In genomic region chr13:30666113-30666512, GRCh38 we compare ENCODE assay signal across 17 cellular contexts. TPM values are rescaled to one million over a fixed set of nuclear protein-coding genes. Genes with fewer than 3 reads are reported as not detected.
DNase-seq lines count a peak whose midpoint lies in the region; ATAC-seq, FAIRE-seq and TF ChIP-seq lines count a peak whose summit lies in the region.
"Had no signal": no experiment of that assay in that cellular context is flagged by ENCODE, and none has a peak within 500 bp of the region (broad histone marks: within the 10 kb centered on the region; RNA-seq: fewer than 3 reads in every experiment).

No MANE protein-coding gene starts in this region.

- peak overlapping the region; percentile 34; the same call in 1 of the 2 replicates for H3K4me2 ChIP-seq in HepG2 (ENCODE audit: low read depth, low read length)

- no peak for TF ChIP-seq POLR2A in HepG2 (IDR thresholded peaks at IDR 0.05; ENCODE audit: insufficient read depth in 1 of 2, low read depth in 2 of 2, low read length in 2 of 2)
- no peak for TF ChIP-seq POLR2A in right lobe of liver (IDR thresholded peaks at IDR 0.05)

- no peaks in the 10 kb centered on the region for H3K9me3 Mint-ChIP-seq in dendritic cell treated with granulocyte-macrophage colony-stimulating factor and Interleukin-4, amounts not matched to agents 40 ng/mL and 50 ng/mL, for 4 days
- no peaks in the 10 kb centered on the region for H3K9me3 Mint-ChIP-seq in activated CD8-positive, alpha-beta T cell treated with anti-CD3 and anti-CD28 coated beads for 36 hours
- no peaks in the 10 kb centered on the region for H3K9me3 Mint-ChIP-seq in activated CD8-positive, alpha-beta memory T cell treated with anti-CD3 and anti-CD28 coated beads, Interleukin-2, amount 10 ng/mL, durations not matched to agents 7 days and 5 days (ENCODE audit: low read depth)

- H3K79me2 ChIP-seq in HepG2 (ENCODE audit: insufficient read depth, low read length): no peaks in the 10 kb centered on the region

- no peaks in the 10 kb centered on the region for H4K20me1 ChIP-seq in HepG2 (ENCODE audit: insufficient read depth, low read length)

- ATAC-seq in HepG2: no peak
- ATAC-seq in right lobe of liver: no peak
- ATAC-seq in GM19397 (IDR thresholded peaks at IDR 0.05; ENCODE audit: unreplicated experiment): no peak
- no peak for ATAC-seq in activated CD8-positive, alpha-beta T cell treated with anti-CD3 and anti-CD28 coated beads for 36 hours
- no peak for ATAC-seq in activated CD8-positive, alpha-beta memory T cell treated with anti-CD3 and anti-CD28 coated beads, Interleukin-2, amount 10 ng/mL, durations not matched to agents 7 days and 5 days
- ATAC-seq: PC-3 had no signal

- intact Hi-C loops in HepG2 (cut with micrococcal nuclease; ENCODE audit: unreplicated experiment): no loop called here
- intact Hi-C loops in right lobe of liver (cut with DNase I): no loop called here
- intact Hi-C loops in dendritic cell treated with granulocyte-macrophage colony-stimulating factor and Interleukin-4, amounts not matched to agents 40 ng/mL and 50 ng/mL, for 4 days (cut with micrococcal nuclease): no loop called here
- intact Hi-C loops in activated CD8-positive, alpha-beta T cell treated with anti-CD3 and anti-CD28 coated beads for 36 hours (cut with micrococcal nuclease): no loop called here

- peak overlapping the region; percentile 49 for H3K27ac ChIP-seq in HepG2 (ENCODE audit: extremely low read length, insufficient read depth, low read length)
- no peak overlapping the region for H3K27ac ChIP-seq in right lobe of liver
- peak overlapping the region; percentile 50 for H3K27ac ChIP-seq in mesodermal cell (ENCODE audit: low read depth, low read length, severe bottlenecking)
- H3K27ac ChIP-seq: C4-2B had no signal

- H3K27me3 Mint-ChIP-seq in dendritic cell treated with granulocyte-macrophage colony-stimulating factor and Interleukin-4, amounts not matched to agents 40 ng/mL and 50 ng/mL, for 4 days: peaks cover 6% of the 10 kb centered on the region
- no peaks in the 10 kb centered on the region for H3K27me3 Mint-ChIP-seq in activated CD8-positive, alpha-beta T cell treated with anti-CD3 and anti-CD28 coated beads for 36 hours
- H3K27me3 Mint-ChIP-seq in activated CD8-positive, alpha-beta memory T cell treated with anti-CD3 and anti-CD28 coated beads, Interleukin-2, amount 10 ng/mL, durations not matched to agents 7 days and 5 days: peaks cover 3% of the 10 kb centered on the region

- CTCF ChIA-PET in HepG2 (lab: Yijun Ruan, JAX; ENCODE audit: low intra/inter-chr PET ratio, low total read pairs): no interaction called here
- CTCF ChIA-PET in activated CD8-positive, alpha-beta T cell treated with anti-CD3 and anti-CD28 coated beads for 36 hours (lab: Charles Lee): no interaction called here
- CTCF ChIA-PET in activated CD8-positive, alpha-beta memory T cell treated with anti-CD3 and anti-CD28 coated beads, Interleukin-2, amount 10 ng/mL, durations not matched to agents 7 days and 5 days (lab: Charles Lee): no interaction called here

- H3K9me3 ChIP-seq in HepG2 (ENCODE audit: low read length) (no peaks in the 10 kb centered on the region), right lobe of liver (no peaks in the 10 kb centered on the region), mesodermal cell (ENCODE audit: control insufficient read depth, low read length) (no peaks in the 10 kb centered on the region)

- POLR2A ChIA-PET in HepG2 (lab: Yijun Ruan, JAX): no interaction called here
- POLR2A ChIA-PET in activated CD8-positive, alpha-beta T cell treated with anti-CD3 and anti-CD28 coated beads for 36 hours (lab: Charles Lee): no interaction called here

- no peak overlapping the region for H3K9ac ChIP-seq in HepG2 (ENCODE audit: insufficient read depth, low read depth, low read length)

- no peaks in the 10 kb centered on the region for H3K36me3 Mint-ChIP-seq in dendritic cell treated with granulocyte-macrophage colony-stimulating factor and Interleukin-4, amounts not matched to agents 40 ng/mL and 50 ng/mL, for 4 days (ENCODE audit: low read depth)
- no peaks in the 10 kb centered on the region for H3K36me3 Mint-ChIP-seq in activated CD8-positive, alpha-beta T cell treated with anti-CD3 and anti-CD28 coated beads for 36 hours (ENCODE audit: low read depth)
- H3K36me3 Mint-ChIP-seq in activated CD8-positive, alpha-beta memory T cell treated with anti-CD3 and anti-CD28 coated beads, Interleukin-2, amount 10 ng/mL, durations not matched to agents 7 days and 5 days: no peaks in the 10 kb centered on the region

- H3K27me3 ChIP-seq in HepG2 (ENCODE audit: control insufficient read depth in 1 of 2, insufficient read depth in 2 of 2, low read length in 2 of 2) (no peaks in the 10 kb centered on the region), right lobe of liver (no peaks in the 10 kb centered on the region)

- H3K4me1 ChIP-seq in HepG2 (ENCODE audit: insufficient read depth, low read length) (peaks cover 61% of the 10 kb centered on the region), right lobe of liver (no peaks in the 10 kb centered on the region), mesodermal cell (ENCODE audit: control insufficient read depth, insufficient read depth, low read length, poor library complexity, severe bottlenecking) (peaks cover 24% of the 10 kb centered on the region)

- peak overlapping the region; percentile 34 for H3K27ac Mint-ChIP-seq in dendritic cell treated with granulocyte-macrophage colony-stimulating factor and Interleukin-4, amounts not matched to agents 40 ng/mL and 50 ng/mL, for 4 days
- H3K27ac Mint-ChIP-seq in activated CD8-positive, alpha-beta T cell treated with anti-CD3 and anti-CD28 coated beads for 36 hours: no peak overlapping the region
- no peak overlapping the region for H3K27ac Mint-ChIP-seq in activated CD8-positive, alpha-beta memory T cell treated with anti-CD3 and anti-CD28 coated beads, Interleukin-2, amount 10 ng/mL, durations not matched to agents 7 days and 5 days

- no peak overlapping the region for H3K4me3 ChIP-seq in HepG2 (replicated peaks in 1 of 3; ENCODE audit: insufficient read depth in 1 of 3, low read depth in 2 of 3, low read length in 3 of 3)
- no peak overlapping the region for H3K4me3 ChIP-seq in right lobe of liver
- no peak overlapping the region for H3K4me3 ChIP-seq in mesodermal cell (ENCODE audit: extremely low read depth, insufficient read depth, low read length, poor library complexity, severe bottlenecking)

- no peak for FAIRE-seq in HepG2 (lab: Jason Lieb, UNC)

- H3K36me3 ChIP-seq in HepG2 (replicated peaks in 1 of 2; ENCODE audit: control insufficient read depth in 1 of 2, insufficient read depth in 2 of 2, low read length in 2 of 2) (no peaks in the 10 kb centered on the region), right lobe of liver (no peaks in the 10 kb centered on the region), mesodermal cell (ENCODE audit: control insufficient read depth, insufficient read depth, low read length) (no peaks in the 10 kb centered on the region)

- no peak overlapping the region for H3K4me3 Mint-ChIP-seq in dendritic cell treated with granulocyte-macrophage colony-stimulating factor and Interleukin-4, amounts not matched to agents 40 ng/mL and 50 ng/mL, for 4 days
- no peak overlapping the region for H3K4me3 Mint-ChIP-seq in activated CD8-positive, alpha-beta T cell treated with anti-CD3 and anti-CD28 coated beads for 36 hours
- no peak overlapping the region for H3K4me3 Mint-ChIP-seq in activated CD8-positive, alpha-beta memory T cell treated with anti-CD3 and anti-CD28 coated beads, Interleukin-2, amount 10 ng/mL, durations not matched to agents 7 days and 5 days

- TF ChIP-seq EP300 in HepG2 (IDR thresholded peaks at IDR 0.05; ENCODE audit: low read depth in 2 of 2, low read length in 2 of 2) (no peak), HepG2 (CRISPR knock-in tag; IDR thresholded peaks at IDR 0.05; ENCODE audit: borderline replicate concordance) (no peak)

- in situ Hi-C loops in HepG2 (cut with HindIII; ENCODE audit: extremely low pct_ligation_motif_present, low pct_unique_long_range_greater_than_20kb): no loop called here

- DNase-seq in HepG2 (ENCODE audit: low spot score) (peak; percentile 28), right lobe of liver (no peak), hypothalamus (lab: John Stamatoyannopoulos, UW) (no peak)
- DNase-seq in activated CD8-positive, alpha-beta T cell treated with anti-CD3 and anti-CD28 coated beads for 36 hours: no peak
- DNase-seq in activated CD8-positive, alpha-beta memory T cell treated with anti-CD3 and anti-CD28 coated beads, Interleukin-2, amount 10 ng/mL, durations not matched to agents 7 days and 5 days: no peak
- DNase-seq: 8988T; COR-L47; HCEC 1CT; NCI-H1092; NCI-H345; NCI-H69; NK-92 treated with Interleukin-12 subunit alpha and Interleukin-12 subunit beta, amount 100 ng/mL, for 24 hours; PC-3 had no signal

- H3K4me1 Mint-ChIP-seq in dendritic cell treated with granulocyte-macrophage colony-stimulating factor and Interleukin-4, amounts not matched to agents 40 ng/mL and 50 ng/mL, for 4 days (ENCODE audit: low read depth): peaks cover 3% of the 10 kb centered on the region
- no peaks in the 10 kb centered on the region for H3K4me1 Mint-ChIP-seq in activated CD8-positive, alpha-beta T cell treated with anti-CD3 and anti-CD28 coated beads for 36 hours (ENCODE audit: low read depth)
- peaks cover 11% of the 10 kb centered on the region for H3K4me1 Mint-ChIP-seq in activated CD8-positive, alpha-beta memory T cell treated with anti-CD3 and anti-CD28 coated beads, Interleukin-2, amount 10 ng/mL, durations not matched to agents 7 days and 5 days

- TF ChIP-seq RAD21 in HepG2 (CRISPR knock-in tag; IDR thresholded peaks at IDR 0.05): no peak

- H2AFZ ChIP-seq in HepG2 (ENCODE audit: low read length): peak overlapping the region; percentile 90

- BruUV-seq in HepG2 (replicated peaks; lab: Mats Ljungman, UMichigan): no TSS peak

- no peak for TF ChIP-seq CTCF in HepG2 (CRISPR knock-in tag; IDR thresholded peaks at IDR 0.05)
- TF ChIP-seq CTCF in right lobe of liver (IDR thresholded peaks at IDR 0.05): no peak
- TF ChIP-seq CTCF in activated CD8-positive, alpha-beta T cell treated with anti-CD3 and anti-CD28 coated beads for 36 hours (IDR thresholded peaks at IDR 0.05): no peak

- 95% methylated on average over 8 of the region's 8 CpGs for WGBS in HepG2 (ENCODE audit: low lambda C conversion rate)
- 87% methylated on average over 6 of the region's 8 CpGs for WGBS in right lobe of liver (ENCODE audit: insufficient coverage, low coverage, low lambda C conversion rate, missing lambda C conversion rate)
- WGBS in mesodermal cell (ENCODE audit: insufficient coverage in 2 of 2), 2 experiments: 53 to 59% methylated on average over 8 of the region's 8 CpGs

RNA-seq across cellular contexts. Expression of gene USPL1, which starts 48.4 kb away (rescaled TPM):
- 13.7 and 18.3 TPM in 2 replicates for total RNA-seq in HepG2 (2016; rRNA removed; fragmentation: Illumina TruSeq; extraction: Trizol)
- total RNA-seq in HepG2 (2016; cell fraction: cytosol; rRNA removed; fragmentation: Illumina TruSeq; extraction: Trizol; ENCODE audit: low read depth): 5.2 and 7.8 TPM in 2 replicates
- total RNA-seq in HepG2 (2016; cell fraction: insoluble cytoplasmic fraction; rRNA removed; fragmentation: Illumina TruSeq; extraction: Trizol): 13.0 and 18.8 TPM in 2 replicates
- total RNA-seq in HepG2 (2016; cell fraction: membrane; rRNA removed; fragmentation: Illumina TruSeq; extraction: Trizol): 7.1 and 7.5 TPM in 2 replicates
- 15.9 and 19.0 TPM in 2 replicates for total RNA-seq in HepG2 (2016; cell fraction: nucleus; rRNA removed; fragmentation: Illumina TruSeq; extraction: Trizol)
- 14.0 and 15.9 TPM in 2 replicates for polyA plus RNA-seq in HepG2 (2011; rRNA removed)
- polyA plus RNA-seq in HepG2 (2011; cell fraction: cytosol; rRNA removed): 5.9 and 8.3 TPM in 2 replicates
- 21.1 and 22.4 TPM in 2 replicates for polyA plus RNA-seq in HepG2 (2011; cell fraction: nucleus; rRNA removed)
- 11.9 and 12.6 TPM in 2 replicates for polyA plus RNA-seq in HepG2 (2012)
- 0.46 and 0.81 TPM in 2 replicates for polyA plus RNA-seq in HepG2 (2016; cell fraction: cytosol; fragmentation: Illumina TruSeq; extraction: Trizol; ENCODE audit: low read depth)
- polyA plus RNA-seq in HepG2 (2016; cell fraction: insoluble cytoplasmic fraction; fragmentation: Illumina TruSeq; extraction: Trizol; ENCODE audit: low read depth): 13.6 and 13.8 TPM in 2 replicates
- 1.7 and 2.0 TPM in 2 replicates for polyA plus RNA-seq in HepG2 (2016; cell fraction: membrane; fragmentation: Illumina TruSeq; extraction: Trizol; ENCODE audit: low read depth)
- 26.5 and 28.1 TPM in 2 replicates for polyA plus RNA-seq in HepG2 (2016; cell fraction: nucleus; fragmentation: Illumina TruSeq; extraction: Trizol; ENCODE audit: insufficient read depth, low read depth)
- polyA minus RNA-seq in HepG2 (2011; rRNA and poly(A)+ RNA removed; ENCODE audit: low replicate concordance): 6.2 and 6.4 TPM in 2 replicates
- 7.7 and 8.2 TPM in 2 replicates for polyA minus RNA-seq in HepG2 (2011; cell fraction: cytosol; rRNA and poly(A)+ RNA removed)
- polyA minus RNA-seq in HepG2 (2011; cell fraction: nucleus; rRNA and poly(A)+ RNA removed): 29.2 and 38.0 TPM in 2 replicates
- 10 to 100 TPM in 1 of 6 experiments, 1 to 10 TPM in 5; 5.6 to 11.2 (median 8.4) TPM for total RNA-seq in right lobe of liver
- polyA plus RNA-seq in mesodermal cell (2013, experiment 1 of 2): 23.0 TPM
- 24.5 TPM for polyA plus RNA-seq in mesodermal cell (2013, experiment 2 of 2)
- 10 to 100 TPM; 12.4 to 13.0 TPM for total RNA-seq in activated CD8-positive, alpha-beta T cell treated with anti-CD3 and anti-CD28 coated beads for 36 hours
- total RNA-seq in activated CD8-positive, alpha-beta memory T cell treated with anti-CD3 and anti-CD28 coated beads, Interleukin-2, amount 10 ng/mL, durations not matched to agents 7 days and 5 days: 10 to 100 TPM; 19.9 to 23.4 TPM

Comparison
In these comparisons a context has a peak if more than half of its experiments do, and no peak if none do; other contexts are left out.
1. H3K27ac ChIP-seq: peak in HepG2 (single experiment) and mesodermal cell (single experiment); none in right lobe of liver (0 of 3).